Comparison of ENCODE assay signal across 12 cellular contexts in the genomic region with DNA sequence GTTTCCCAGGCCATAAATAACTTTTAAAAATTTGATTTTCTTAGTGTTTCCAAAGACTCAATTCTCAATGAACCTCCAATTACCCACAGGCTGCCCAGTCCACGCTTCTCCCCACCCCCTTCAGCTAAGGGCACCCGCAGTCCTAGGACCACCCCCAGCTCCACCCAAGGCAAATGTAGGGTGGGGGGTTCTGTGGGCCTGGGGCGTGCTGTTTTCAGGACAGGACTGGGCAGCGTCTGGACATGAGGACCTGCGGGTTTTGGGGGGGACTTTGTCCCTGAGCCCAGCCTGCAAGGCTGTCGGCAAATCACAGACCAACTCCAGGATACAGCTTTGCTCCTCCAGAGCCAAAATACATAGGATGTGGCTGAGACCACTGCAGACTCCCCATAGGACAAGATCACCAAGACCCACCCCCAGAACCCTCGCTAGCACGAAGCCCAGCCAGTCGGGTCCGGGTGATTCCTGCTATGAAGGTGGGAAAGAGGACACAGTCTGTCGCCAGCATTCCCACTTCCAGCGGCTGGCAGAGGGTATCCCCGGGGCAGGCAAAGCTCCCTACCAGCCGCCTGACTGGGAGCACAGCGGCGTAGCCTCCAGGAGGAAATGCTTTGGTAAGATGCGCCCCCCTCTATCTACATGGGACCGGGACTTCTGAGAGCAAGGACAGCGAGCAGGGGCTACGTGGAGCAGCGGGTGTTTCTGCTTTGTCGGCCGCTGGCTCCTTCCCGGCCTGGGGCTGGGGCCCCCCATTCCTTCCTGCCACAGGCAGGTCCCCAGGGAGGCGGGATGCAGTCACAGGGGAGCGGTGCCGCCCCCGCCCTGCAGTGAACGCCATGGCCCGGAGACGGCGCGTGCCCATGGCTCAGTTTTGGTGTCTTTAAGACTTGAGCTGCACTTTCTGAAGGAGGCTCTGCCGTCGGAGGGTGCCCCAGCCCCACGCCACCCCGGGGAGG. TPM values are rescaled to one million over a fixed set of nuclear protein-coding genes. Genes with fewer than 3 reads are reported as not detected.
A peak's percentile ranks its signal among the peaks of the same experiment; 100 is the strongest.
DNase-seq lines count a peak whose midpoint lies in the region; ATAC-seq and TF ChIP-seq lines count a peak whose summit lies in the region.
"Had no signal": no experiment of that assay in that cellular context is flagged by ENCODE, and none has a peak within 500 bp of the region (broad histone marks: within the 10 kb centered on the region; RNA-seq: fewer than 3 reads in every experiment).

No MANE protein-coding gene starts in this region.

- peak overlapping the region; percentile 99 for H3K9ac ChIP-seq in adipocyte (ENCODE audit: low read length)

- H3K4me1 ChIP-seq in heart right ventricle (peaks cover 10 to 42% (median 31%) of the 10 kb centered on the region in 9 donors), adipocyte (ENCODE audit: control insufficient read depth, insufficient read depth, low read length) (peaks cover 24% of the 10 kb centered on the region)

- intact Hi-C loops in heart right ventricle (cut with DNase I) (no loop called here), cardiac septum (cut with DNase I) (no loop called here)

- no peaks in the 10 kb centered on the region for H3K27me3 ChIP-seq in heart right ventricle
- no peaks in the 10 kb centered on the region for H3K27me3 ChIP-seq in adipocyte (replicated peaks; ENCODE audit: control insufficient read depth, insufficient read depth, low read length)

- no peak for DNase-seq in heart right ventricle
- DNase-seq in cardiac septum (ENCODE audit: low spot score), result no peak
- no peak for DNase-seq in adipocyte (ENCODE audit: low read depth)
- DNase-seq in memory B cell (ENCODE audit: low spot score in 2 of 2), result no peak
- DNase-seq in type B pancreatic cell (ENCODE audit: extremely low spot score, unreplicated experiment), result no peak
- no peak for DNase-seq in foreskin melanocyte
- DNase-seq: KG1, NCI-H2171, SIG-M5 had no signal

- H3K27ac Mint-ChIP-seq in memory B cell (peak overlapping the region; percentile 55), type B pancreatic cell (peak overlapping the region; percentile 31)
- H3K27ac Mint-ChIP-seq: stimulated activated naive CD8-positive, alpha-beta T cell treated with anti-CD3 and anti-CD28 coated beads, Interleukin-15, Interleukin-2, amounts not matched to agents 100 ng/mL and 50 ng/mL, for 24 hours had no signal

- peaks cover 2% of the 10 kb centered on the region for H3K4me1 Mint-ChIP-seq in memory B cell
- peaks cover 7% of the 10 kb centered on the region for H3K4me1 Mint-ChIP-seq in type B pancreatic cell (ENCODE audit: unreplicated experiment)

- peak overlapping the region in 5 of 10 donors; percentile 90 to 98 (median 98) for H3K27ac ChIP-seq in heart right ventricle

- TF ChIP-seq CTCF in heart right ventricle (IDR thresholded peaks at IDR 0.05) (no peak), type B pancreatic cell (conservative IDR thresholded peaks at IDR 0.05) (no peak)

- 59 to 65% methylated on average over 37 of the region's 37 CpGs for WGBS in heart right ventricle, 2 donors

- no peak for ATAC-seq in heart right ventricle
- ATAC-seq in memory B cell (ENCODE audit: low read depth), result no peak
- ATAC-seq in GM19351 (IDR thresholded peaks at IDR 0.05; ENCODE audit: unreplicated experiment), result no peak
- ATAC-seq in GM19023 (IDR thresholded peaks at IDR 0.05; ENCODE audit: unreplicated experiment), result no peak

- no peaks in the 10 kb centered on the region for H3K9me3 Mint-ChIP-seq in memory B cell
- no peaks in the 10 kb centered on the region for H3K9me3 Mint-ChIP-seq in type B pancreatic cell
- H3K9me3 Mint-ChIP-seq: stimulated activated naive CD8-positive, alpha-beta T cell treated with anti-CD3 and anti-CD28 coated beads, Interleukin-15, Interleukin-2, amounts not matched to agents 100 ng/mL and 50 ng/mL, for 24 hours had no signal

- no peak overlapping the region for H3K4me3 Mint-ChIP-seq in memory B cell
- no peak overlapping the region for H3K4me3 Mint-ChIP-seq in type B pancreatic cell
- H3K4me3 Mint-ChIP-seq: stimulated activated naive CD8-positive, alpha-beta T cell treated with anti-CD3 and anti-CD28 coated beads, Interleukin-15, Interleukin-2, amounts not matched to agents 100 ng/mL and 50 ng/mL, for 24 hours had no signal

- H3K4me3 ChIP-seq in heart right ventricle (peak overlapping the region in 6 of 10 donors; percentile 71 to 99 (median 78)), adipocyte (ENCODE audit: low read length) (peak overlapping the region; percentile 97)

- H3K36me3 ChIP-seq in heart right ventricle (peaks cover 0 to 42% (median 14%) of the 10 kb centered on the region in 9 donors), adipocyte (ENCODE audit: control insufficient read depth, insufficient read depth, low read length, severe bottlenecking) (peaks cover 23% of the 10 kb centered on the region)

- H3K27me3 Mint-ChIP-seq in memory B cell (no peaks in the 10 kb centered on the region), type B pancreatic cell (no peaks in the 10 kb centered on the region)
- H3K27me3 Mint-ChIP-seq: stimulated activated naive CD8-positive, alpha-beta T cell treated with anti-CD3 and anti-CD28 coated beads, Interleukin-15, Interleukin-2, amounts not matched to agents 100 ng/mL and 50 ng/mL, for 24 hours had no signal

- H3K36me3 Mint-ChIP-seq in memory B cell, result no peaks in the 10 kb centered on the region
- peaks cover 4% of the 10 kb centered on the region for H3K36me3 Mint-ChIP-seq in type B pancreatic cell

- H3K9me3 ChIP-seq in heart right ventricle (no peaks in the 10 kb centered on the region), adipocyte (ENCODE audit: control insufficient read depth, low read length) (no peaks in the 10 kb centered on the region)

RNA-seq across cellular contexts. Expression of a gene that starts 1.6 kb away (rescaled TPM):
- total RNA-seq in heart right ventricle (10 to 100 TPM; 54.2 to 94.2 (median 64.9) TPM), cardiac septum (57.3 TPM), type B pancreatic cell (ENCODE audit: low replicate concordance) (132 and 139 TPM in 2 replicates)
- 100 to 1,000 TPM in 1 of 2 donors, 10 to 100 TPM in 1; 79.6 to 116 TPM for polyA plus RNA-seq in heart right ventricle

RNA-seq across cellular contexts. Expression of a gene that starts 27.7 kb away (rescaled TPM):
- total RNA-seq in heart right ventricle (10 to 100 TPM in 6 of 10 donors, 1 to 10 TPM in 4; 7.5 to 21.2 (median 10.1) TPM), cardiac septum (13.2 TPM), type B pancreatic cell (ENCODE audit: low replicate concordance) (63.6 and 116 TPM in 2 replicates)
- 10 to 100 TPM in 1 of 2 donors, 1 to 10 TPM in 1; 9.1 to 18.8 TPM for polyA plus RNA-seq in heart right ventricle

RNA-seq across cellular contexts. Expression of a gene that starts 46.9 kb away (rescaled TPM):
- total RNA-seq in heart right ventricle (100 to 1,000 TPM in 2 of 10 donors, 10 to 100 TPM in 8; 19.6 to 297 (median 31.3) TPM), cardiac septum (54.4 TPM), type B pancreatic cell (ENCODE audit: low replicate concordance) (31.1 and 67.3 TPM in 2 replicates)
- polyA plus RNA-seq in heart right ventricle, result 10 to 100 TPM; 81.4 to 95.2 TPM
